18 cellular contexts compared by ENCODE assay signal in the genomic region with DNA sequence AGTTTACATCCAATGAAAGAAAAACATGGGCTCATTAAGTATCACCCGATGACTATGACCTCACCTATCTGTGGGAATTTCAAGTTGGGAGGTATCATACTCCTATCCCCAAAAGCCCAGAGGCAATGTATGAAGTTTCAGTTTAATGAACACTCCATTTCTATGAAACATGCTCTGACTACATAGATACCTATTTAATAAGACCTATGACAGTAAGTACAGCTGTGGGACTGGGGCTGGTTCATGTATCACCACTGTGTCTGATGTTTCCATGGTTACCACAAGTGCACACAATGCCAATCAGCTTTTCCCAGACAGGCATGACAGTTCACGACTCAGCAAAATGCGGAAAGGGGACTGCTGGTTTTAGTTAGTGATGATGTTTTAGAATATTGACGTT.
DNase-seq lines count a peak whose midpoint lies in the region; ATAC-seq, FAIRE-seq and TF ChIP-seq lines count a peak whose summit lies in the region.
"Had no signal": no experiment of that assay in that cellular context is flagged by ENCODE, and none has a peak within 500 bp of the region (broad histone marks: within the 10 kb centered on the region; RNA-seq: fewer than 3 reads in every experiment).

No MANE protein-coding gene starts in this region.

- H3K4me3 ChIP-seq in K562: no peak overlapping the region
- H3K4me3 ChIP-seq: BLaER1 treated with 17β-estradiol and CSF1 and Interleukin-3, amounts not matched to agents 10 nM and 100 nM had no signal

- BruUV-seq in K562 (replicated peaks; lab: Mats Ljungman, UMichigan): no TSS peak

- H3K9me3 Mint-ChIP-seq in activated CD8-positive, alpha-beta memory T cell treated with anti-CD3 and anti-CD28 coated beads, Interleukin-2, amount 10 ng/mL, durations not matched to agents 7 days and 5 days (ENCODE audit: low read depth): no peaks in the 10 kb centered on the region
- H3K9me3 Mint-ChIP-seq: activated CD4-positive, alpha-beta memory T cell treated with anti-CD3 and anti-CD28 coated beads for 36 hours; activated T-helper 2 cell treated with anti-CD3 and anti-CD28 coated beads, Interferon-gamma antibody, Interleukin-2, Interleukin-4, amounts not matched to agents 10 μg/mL and 5 μg/mL and 100 μg/mL, durations not matched to agents 14 hours and 24 hours and 36 hours; brain; effector memory CD8-positive, alpha-beta T cell had no signal

- H3K27me3 Mint-ChIP-seq in activated CD8-positive, alpha-beta memory T cell treated with anti-CD3 and anti-CD28 coated beads, Interleukin-2, amount 10 ng/mL, durations not matched to agents 7 days and 5 days: peaks cover 8% of the 10 kb centered on the region
- H3K27me3 Mint-ChIP-seq: activated CD4-positive, alpha-beta memory T cell treated with anti-CD3 and anti-CD28 coated beads for 36 hours; brain; effector memory CD8-positive, alpha-beta T cell had no signal

- intact Hi-C loops in K562 (cut with micrococcal nuclease): no loop called here

- H3K4me2 ChIP-seq in K562 (ENCODE audit: insufficient read depth, low read length): no peak overlapping the region
- H3K4me2 ChIP-seq: BLaER1 treated with 17β-estradiol and CSF1 and Interleukin-3, amounts not matched to agents 10 nM and 100 nM had no signal

- H3K9ac ChIP-seq in K562 (ENCODE audit: insufficient read depth in 1 of 2, low read depth in 2 of 2, low read length in 2 of 2): no peak overlapping the region
- H3K9ac ChIP-seq: BLaER1 treated with 17β-estradiol and CSF1 and Interleukin-3, amounts not matched to agents 10 nM and 100 nM had no signal

- CTCF ChIA-PET in K562 (lab: Yijun Ruan, JAX; ENCODE audit: low intra/inter-chr PET ratio): no interaction called here
- CTCF ChIA-PET in activated CD8-positive, alpha-beta memory T cell treated with anti-CD3 and anti-CD28 coated beads, Interleukin-2, amount 10 ng/mL, durations not matched to agents 7 days and 5 days (lab: Charles Lee): no interaction called here

- no peaks in the 10 kb centered on the region for H4K20me1 ChIP-seq in K562 (replicated peaks; ENCODE audit: control insufficient read depth, insufficient read depth, low read length)

- no peaks in the 10 kb centered on the region for H3K36me3 ChIP-seq in K562 (ENCODE audit: control insufficient read depth, insufficient read depth, low read length)

- 0% methylated on average over 4 of the region's 4 CpGs for WGBS in K562 (ENCODE audit: insufficient coverage, low coverage, missing lambda C conversion rate)

- H3K27ac ChIP-seq in K562 (ENCODE audit: extremely low read depth, low read depth, low read length): no peak overlapping the region
- H3K27ac ChIP-seq: BLaER1 treated with 17β-estradiol and CSF1 and Interleukin-3, amounts not matched to agents 10 nM and 100 nM had no signal

- no peaks in the 10 kb centered on the region for H3K4me1 ChIP-seq in K562 (replicated peaks in 1 of 2; ENCODE audit: control insufficient read depth in 2 of 2, insufficient read depth in 2 of 2, low read length in 2 of 2)
- H3K4me1 ChIP-seq: BLaER1 treated with 17β-estradiol and CSF1 and Interleukin-3, amounts not matched to agents 10 nM and 100 nM had no signal

- H2AFZ ChIP-seq in K562 (ENCODE audit: low read depth, low read length): no peak overlapping the region

- TF ChIP-seq RAD21 in K562 (CRISPR knock-in tag; conservative IDR thresholded peaks at IDR 0.05 in 1 of 2, IDR thresholded peaks at IDR 0.05 in 1 of 2): no peak

- peak; percentile 11 for DNase-seq in EH (ENCODE audit: low read depth)
- peak; percentile 13 for DNase-seq in NCI-H2107 (lab: John Stamatoyannopoulos, UW)
- DNase-seq in K562 (ENCODE audit: extremely low read depth in 1 of 4, low spot score in 3 of 4): no peak
- peak; percentile 64 for DNase-seq in left kidney (ENCODE audit: low read depth, low spot score)
- no peak for DNase-seq in activated T-cell treated with anti-CD3 and anti-CD28 coated beads, Interleukin-2, amount 50 U/mL, for 1 hour
- DNase-seq in activated CD8-positive, alpha-beta memory T cell treated with anti-CD3 and anti-CD28 coated beads, Interleukin-2, amount 10 ng/mL, durations not matched to agents 7 days and 5 days: no peak
- DNase-seq: activated CD4-positive, alpha-beta memory T cell treated with anti-CD3 and anti-CD28 coated beads for 36 hours; effector memory CD8-positive, alpha-beta T cell; GF-D8; head of caudate nucleus; Karpas-422; SHP77; small intestine had no signal

- no peaks in the 10 kb centered on the region for H3K9me3 ChIP-seq in K562 (replicated peaks; ENCODE audit: control insufficient read depth, insufficient read depth, low read depth, low read length)
- H3K9me3 ChIP-seq: BLaER1 treated with 17β-estradiol and CSF1 and Interleukin-3, amounts not matched to agents 10 nM and 100 nM had no signal

- peaks cover 15% of the 10 kb centered on the region for H3K4me1 Mint-ChIP-seq in activated CD8-positive, alpha-beta memory T cell treated with anti-CD3 and anti-CD28 coated beads, Interleukin-2, amount 10 ng/mL, durations not matched to agents 7 days and 5 days

- no peak for FAIRE-seq in K562 (lab: Jason Lieb, UNC)
- FAIRE-seq: small intestine had no signal

- no peak overlapping the region for H3K27ac Mint-ChIP-seq in activated CD8-positive, alpha-beta memory T cell treated with anti-CD3 and anti-CD28 coated beads, Interleukin-2, amount 10 ng/mL, durations not matched to agents 7 days and 5 days
- H3K27ac Mint-ChIP-seq: activated CD4-positive, alpha-beta memory T cell treated with anti-CD3 and anti-CD28 coated beads for 36 hours; activated T-helper 2 cell treated with anti-CD3 and anti-CD28 coated beads, Interferon-gamma antibody, Interleukin-2, Interleukin-4, amounts not matched to agents 10 μg/mL and 5 μg/mL and 100 μg/mL, durations not matched to agents 14 hours and 24 hours and 36 hours; brain; effector memory CD8-positive, alpha-beta T cell had no signal

- no peak overlapping the region for H3K4me3 Mint-ChIP-seq in activated CD8-positive, alpha-beta memory T cell treated with anti-CD3 and anti-CD28 coated beads, Interleukin-2, amount 10 ng/mL, durations not matched to agents 7 days and 5 days
- H3K4me3 Mint-ChIP-seq: activated CD4-positive, alpha-beta memory T cell treated with anti-CD3 and anti-CD28 coated beads for 36 hours; brain; effector memory CD8-positive, alpha-beta T cell had no signal

- TF ChIP-seq POLR2A in K562 (conservative IDR thresholded peaks at IDR 0.05): no peak

- H3K27me3 ChIP-seq in K562 (ENCODE audit: control insufficient read depth in 2 of 2, insufficient read depth in 2 of 2, low read length in 2 of 2): no peaks in the 10 kb centered on the region
- H3K27me3 ChIP-seq: BLaER1 treated with 17β-estradiol and CSF1 and Interleukin-3, amounts not matched to agents 10 nM and 100 nM had no signal

- POLR2A ChIA-PET in K562 (lab: Yijun Ruan, JAX): no interaction called here

- TF ChIP-seq CTCF in K562 (IDR thresholded peaks at IDR 0.05 in 2 of 3, conservative IDR thresholded peaks at IDR 0.05 in 1 of 3; ENCODE audit: insufficient read depth in 2 of 3, low read depth in 1 of 3, low read length in 3 of 3): no peak

- in situ Hi-C loops in K562 (cut with MboI): no loop called here

- H3K79me2 ChIP-seq in K562 (ENCODE audit: control insufficient read depth, insufficient read depth, low read length): no peaks in the 10 kb centered on the region

- no peaks in the 10 kb centered on the region for H3K9me1 ChIP-seq in K562 (ENCODE audit: control insufficient read depth, insufficient read depth, low read length)

- TF ChIP-seq EP300 in K562 (IDR thresholded peaks at IDR 0.05; ENCODE audit: low read length): no peak

- ATAC-seq in K562 (no peak), HG03196 (IDR thresholded peaks at IDR 0.05; ENCODE audit: unreplicated experiment) (no peak), GM21515 (IDR thresholded peaks at IDR 0.05; ENCODE audit: unreplicated experiment) (no peak)
- ATAC-seq in activated CD8-positive, alpha-beta memory T cell treated with anti-CD3 and anti-CD28 coated beads, Interleukin-2, amount 10 ng/mL, durations not matched to agents 7 days and 5 days: no peak
- ATAC-seq: effector memory CD8-positive, alpha-beta T cell had no signal

- H3K36me3 Mint-ChIP-seq in activated CD8-positive, alpha-beta memory T cell treated with anti-CD3 and anti-CD28 coated beads, Interleukin-2, amount 10 ng/mL, durations not matched to agents 7 days and 5 days: no peaks in the 10 kb centered on the region

TF ChIP-seq in K562, 482 proteins besides CTCF, POLR2A, EP300 and RAD21:
- TF ChIP-seq, protein P1, sequence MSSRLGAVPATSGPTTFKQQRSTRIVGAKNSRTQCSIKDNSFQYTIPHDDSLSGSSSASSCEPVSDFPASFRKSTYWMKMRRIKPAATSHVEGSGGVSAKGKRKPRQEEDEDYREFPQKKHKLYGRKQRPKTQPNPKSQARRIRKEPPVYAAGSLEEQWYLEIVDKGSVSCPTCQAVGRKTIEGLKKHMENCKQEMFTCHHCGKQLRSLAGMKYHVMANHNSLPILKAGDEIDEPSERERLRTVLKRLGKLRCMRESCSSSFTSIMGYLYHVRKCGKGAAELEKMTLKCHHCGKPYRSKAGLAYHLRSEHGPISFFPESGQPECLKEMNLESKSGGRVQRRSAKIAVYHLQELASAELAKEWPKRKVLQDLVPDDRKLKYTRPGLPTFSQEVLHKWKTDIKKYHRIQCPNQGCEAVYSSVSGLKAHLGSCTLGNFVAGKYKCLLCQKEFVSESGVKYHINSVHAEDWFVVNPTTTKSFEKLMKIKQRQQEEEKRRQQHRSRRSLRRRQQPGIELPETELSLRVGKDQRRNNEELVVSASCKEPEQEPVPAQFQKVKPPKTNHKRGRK (tag; IDR thresholded peaks at IDR 0.05): no peak
- peak; percentile 69 for TF ChIP-seq RFX1 (IDR thresholded peaks at IDR 0.05)
- TF ChIP-seq ZNF146 (CRISPR knock-in tag; IDR thresholded peaks at IDR 0.05; ENCODE audit: unreplicated experiment): no peak
- no peak for TF ChIP-seq KDM5B (IDR thresholded peaks at IDR 0.05; ENCODE audit: insufficient replicate concordance, low read depth, low read length)

Comparison
In these comparisons a context has a peak if more than half of its experiments do, and no peak if none do; other contexts are left out.
1. DNase-seq: peak in EH (single experiment), NCI-H2107 (single experiment) and left kidney (single experiment); none in K562 (0 of 4), activated T-cell treated with anti-CD3 and anti-CD28 coated beads, Interleukin-2, amount 50 U/mL, for 1 hour (single experiment) and activated CD8-positive, alpha-beta memory T cell treated with anti-CD3 and anti-CD28 coated beads, Interleukin-2, amount 10 ng/mL, durations not matched to agents 7 days and 5 days (single experiment).